Comparison of ENCODE assay signal across 8 cellular contexts in genomic region chr14:99971087-99971928, GRCh38.
DNase-seq lines count a peak whose midpoint lies in the region; ATAC-seq, FAIRE-seq and TF ChIP-seq lines count a peak whose summit lies in the region.

No MANE protein-coding gene starts in this region.

- H3K27me3 ChIP-seq in MM.1S (replicated peaks; ENCODE audit: insufficient read depth, low read length) (no peaks in the 10 kb centered on the region), pancreas (no peaks in the 10 kb centered on the region), thoracic aorta (replicated peaks; ENCODE audit: insufficient read depth) (no peaks in the 10 kb centered on the region)

- H4K20me1 ChIP-seq in MM.1S (ENCODE audit: insufficient read depth, low read length): no peaks in the 10 kb centered on the region

- H3K36me3 Mint-ChIP-seq in activated naive CD8-positive, alpha-beta T cell: no peaks in the 10 kb centered on the region

- H3K36me3 ChIP-seq in MM.1S (replicated peaks; ENCODE audit: insufficient read depth, low read length) (no peaks in the 10 kb centered on the region), pancreas (no peaks in the 10 kb centered on the region), thoracic aorta (no peaks in the 10 kb centered on the region)

- FAIRE-seq in pancreas (lab: Jason Lieb, UNC): no peak

- H3K4me1 ChIP-seq in MM.1S (ENCODE audit: low read length): no peaks in the 10 kb centered on the region
- no peaks in the 10 kb centered on the region for H3K4me1 ChIP-seq in pancreas
- peaks cover 0 to 14% of the 10 kb centered on the region in 2 donors for H3K4me1 ChIP-seq in thoracic aorta (ENCODE audit: control insufficient read depth in 1 of 2, low read depth in 2 of 2)

- ATAC-seq in GM21576 (IDR thresholded peaks at IDR 0.05; ENCODE audit: unreplicated experiment): peak; percentile 62
- peak; percentile 92 for ATAC-seq in Right ventricle myocardium inferior
- peak; percentile 91 to 95 (median 92) for ATAC-seq in pancreas
- peak; percentile 54 for ATAC-seq in thoracic aorta (ENCODE audit: insufficient number of reproducible peaks, low FRiP score, low read depth)

- H3K9me3 ChIP-seq in MM.1S (replicated peaks; ENCODE audit: insufficient read depth, low read length): no peaks in the 10 kb centered on the region
- H3K9me3 ChIP-seq in pancreas: no peaks in the 10 kb centered on the region
- no peaks in the 10 kb centered on the region for H3K9me3 ChIP-seq in thoracic aorta

- H3F3A ChIP-seq in MM.1S (ENCODE audit: insufficient read depth, low read length): no peaks in the 10 kb centered on the region

- H3K79me2 ChIP-seq in MM.1S (ENCODE audit: low read length): no peaks in the 10 kb centered on the region

- peaks cover 13% of the 10 kb centered on the region for H3K4me1 Mint-ChIP-seq in activated naive CD8-positive, alpha-beta T cell (ENCODE audit: low read depth)

- no peaks in the 10 kb centered on the region for H3K9me3 Mint-ChIP-seq in activated naive CD8-positive, alpha-beta T cell (ENCODE audit: low read depth)

- no peaks in the 10 kb centered on the region for H3K9me2 ChIP-seq in MM.1S (replicated peaks; ENCODE audit: insufficient read depth, low read length)

- H3K4me3 ChIP-seq in MM.1S (ENCODE audit: low read length): no peak overlapping the region; the same call in 1 of the 2 replicates
- H3K4me3 ChIP-seq in pancreas: peak overlapping the region; percentile 58 to 88 (median 67)
- peak overlapping the region; percentile 94 for H3K4me3 ChIP-seq in thoracic aorta

- no peak overlapping the region for H3K4me2 ChIP-seq in MM.1S (ENCODE audit: low read depth, low read length)

- H3K9ac ChIP-seq in MM.1S (ENCODE audit: low read length): no peak overlapping the region

- WGBS in pancreas, 2 donors: 3 to 9% methylated on average over 37 to 113 of the region's 115 CpGs

- H3K27ac ChIP-seq in MM.1S (ENCODE audit: low read length) (no peak overlapping the region), pancreas (peak overlapping the region in 3 of 4 donors; percentile 33 to 59 (median 52)), thoracic aorta (no peak overlapping the region)

- no peaks in the 10 kb centered on the region for H3K27me3 Mint-ChIP-seq in activated naive CD8-positive, alpha-beta T cell

- no peak for TF ChIP-seq CTCF in MM.1S (IDR thresholded peaks at IDR 0.05; ENCODE audit: low read length)
- TF ChIP-seq CTCF in pancreas (IDR thresholded peaks at IDR 0.05): no peak
- TF ChIP-seq CTCF in thoracic aorta (IDR thresholded peaks at IDR 0.05): no peak

- peak; percentile 94 for DNase-seq in COR-L47 (lab: John Stamatoyannopoulos, UW)
- DNase-seq in MM.1S: peak; percentile 71
- peak; percentile 71 for DNase-seq in SKM-1 treated with dmso at 0.1 percent for 144 hours (lab: John Stamatoyannopoulos, UW; ENCODE audit: unreplicated experiment)
- peak; percentile 86 for DNase-seq in Right ventricle myocardium inferior (ENCODE audit: missing footprints)
- peak; percentile 68 to 92 (median 84) for DNase-seq in pancreas
- DNase-seq in thoracic aorta (ENCODE audit: low spot score): peak; percentile 39

- H3K27ac Mint-ChIP-seq in activated naive CD8-positive, alpha-beta T cell: no peak overlapping the region

- no peak overlapping the region for H2AFZ ChIP-seq in MM.1S (ENCODE audit: low read length)

- peak overlapping the region; percentile 76 for H3K4me3 Mint-ChIP-seq in activated naive CD8-positive, alpha-beta T cell

- intact Hi-C loops in Right ventricle myocardium inferior (cut with DNase I) (no loop called here), pancreas (cut with DNase I) (no loop called here)

Comparison
In these comparisons a context has a peak if more than half of its experiments do, and no peak if none do; other contexts are left out.
1. DNase-seq: peak in every context shown above with its lines; median percentile 94 in COR-L47; 86 in Right ventricle myocardium inferior; 84 in pancreas; 71 in MM.1S; 71 in SKM-1 treated with dmso at 0.1 percent for 144 hours; 39 in thoracic aorta.
2. H3K27ac ChIP-seq: peak in pancreas (3 of 4); none in MM.1S (single experiment) and thoracic aorta (0 of 2).
3. Peak in every context shown above with its lines, with median percentiles within 50 percentile points of each other: ATAC-seq.